8 cellular contexts compared by ENCODE assay signal in genomic region chr6:26659360-26660095, GRCh38. TPM values are rescaled to one million over a fixed set of nuclear protein-coding genes. Genes with fewer than 3 reads are reported as not detected.
A peak's percentile ranks its signal among the peaks of the same experiment; 100 is the strongest.
DNase-seq lines count a peak whose midpoint lies in the region; ATAC-seq and TF ChIP-seq lines count a peak whose summit lies in the region.
"Not testable (repeated sequence)": the region's sequence is repeated elsewhere in the genome, so short reads cannot be mapped to it uniquely, and the experiment has no call there.

Gene ZNF322 (minus strand): TSS chr6:26659746. CDS start chr6:26638553, 21,193 bp downstream.

- peak within 1 kb of the TSS; percentile 38 for H3K27ac Mint-ChIP-seq in activated B cell treated with CpG ODN at 0.5 μM for 24 hours

- H3K4me3 ChIP-seq in AG04450 (ENCODE audit: low read depth, low read length) = peak within 1 kb of the TSS; percentile 73
- peak within 1 kb of the TSS; percentile 64 to 90 (median 72) for H3K4me3 ChIP-seq in spleen

- H3K27ac ChIP-seq in AG04450 (ENCODE audit: low read depth, low read length) = peak within 1 kb of the TSS; percentile 59
- peak within 1 kb of the TSS; percentile 76 to 88 (median 86) for H3K27ac ChIP-seq in spleen

- not testable (repeated sequence) for H3K27me3 ChIP-seq in AG04450 (ENCODE audit: control insufficient read depth, insufficient read depth, low read length)
- H3K27me3 ChIP-seq in spleen (replicated peaks in 1 of 7) = peaks cover 0 to 19% (median 7%) of the 10 kb centered on the region in 7 donors

- TF ChIP-seq POLR2A in spleen (IDR thresholded peaks at IDR 0.05) = peak in 1 of 3 donors; percentile 27

- POLR2A ChIA-PET in AG04450 (lab: Yijun Ruan, JAX); activated B cell treated with CpG ODN at 0.5 μM for 24 hours (lab: Charles Lee): not testable (repeated sequence)

- H3K4me1 ChIP-seq in spleen = peaks cover 8 to 50% (median 31%) of the 10 kb centered on the region in 6 donors

- ATAC-seq in GM18909 (IDR thresholded peaks at IDR 0.05; ENCODE audit: poor library complexity, unreplicated experiment) = peak; percentile 99
- peak; percentile 99 for ATAC-seq in HG03175 (IDR thresholded peaks at IDR 0.05; ENCODE audit: unreplicated experiment)
- peak; percentile 100 for ATAC-seq in activated B cell treated with CpG ODN at 0.5 μM for 24 hours (ENCODE audit: low read depth)

- H3K4me3 Mint-ChIP-seq in activated B cell treated with CpG ODN at 0.5 μM for 24 hours = peak within 1 kb of the TSS; percentile 88

- H3K36me3 ChIP-seq in spleen = peaks cover 0 to 36% (median 10%) of the 10 kb centered on the region in 6 donors

- not testable (repeated sequence) for H3K9me3 ChIP-seq in AG04450 (ENCODE audit: control insufficient read depth, insufficient read depth, low read length); spleen

- peaks cover 26% of the 10 kb centered on the region for H3K4me1 Mint-ChIP-seq in activated B cell treated with CpG ODN at 0.5 μM for 24 hours

- intact Hi-C loops in activated B cell treated with CpG ODN at 0.5 μM for 24 hours (cut with micrococcal nuclease); spleen (cut with DNase I; ENCODE audit: low total_unique reads): not testable (repeated sequence)

- not testable (repeated sequence) for H3K9me3 Mint-ChIP-seq in activated B cell treated with CpG ODN at 0.5 μM for 24 hours

- 0 to 6% (median 0%) methylated on average over 10 to 47 of the region's 50 CpGs for WGBS in spleen, 5 donors

- H3K36me3 Mint-ChIP-seq in activated B cell treated with CpG ODN at 0.5 μM for 24 hours (ENCODE audit: low read depth) = peaks cover 26% of the 10 kb centered on the region

- TF ChIP-seq CTCF in AG04450 (IDR thresholded peaks at IDR 0.05; ENCODE audit: low read depth, low read length); activated B cell treated with CpG ODN at 0.5 μM for 24 hours (IDR thresholded peaks at IDR 0.05): not testable (repeated sequence)
- peak in 2 of 11 experiments; percentile 33 to 41 for TF ChIP-seq CTCF in spleen (IDR thresholded peaks at IDR 0.05 in 8 of 11, conservative IDR thresholded peaks at IDR 0.05 in 3 of 11)

- CTCF ChIA-PET in AG04450 (lab: Charles Lee) = interaction anchor here (1.1 kb wide), 1 partner anchor 13 kb away, joined by 8 read pairs; no protein-coding TSS in a partner anchor
- CTCF ChIA-PET in activated B cell treated with CpG ODN at 0.5 μM for 24 hours (lab: Charles Lee) = not testable (repeated sequence)

- peaks cover 25% of the 10 kb centered on the region for H3K27me3 Mint-ChIP-seq in activated B cell treated with CpG ODN at 0.5 μM for 24 hours

- DNase-seq in AG04450 (ENCODE audit: low read depth, low spot score) (peak; percentile 78), NCI-H226 (peak; percentile 88), activated B cell treated with CpG ODN at 0.5 μM for 24 hours (peak; percentile 92), inferior parietal cortex (ENCODE audit: extremely low spot score) (peak; percentile 96), spleen (peak; percentile 98)
- DNase-seq in central memory CD4-positive, alpha-beta T cell = peak; percentile 75

RNA-seq across cellular contexts. Expression of gene ZNF322, which starts in this region (rescaled TPM):
- 13.3 and 19.5 TPM in 2 replicates for polyA plus RNA-seq in AG04450 (2011; rRNA removed)
- 16.6 and 16.9 TPM in 2 replicates for polyA minus RNA-seq in AG04450 (2011; rRNA and poly(A)+ RNA removed)
- 18.9 and 20.4 TPM in 2 replicates for total RNA-seq in activated B cell treated with CpG ODN at 0.5 μM for 24 hours
- 10 to 100 TPM; 19.1 to 25.9 (median 22.2) TPM for total RNA-seq in spleen
- polyA plus RNA-seq in spleen = 1 to 10 TPM; 6.1 to 8.0 (median 6.4) TPM

Comparison
In these comparisons a context has a peak if more than half of its experiments do, and no peak if none do; other contexts are left out.
1. Peak in every context shown above with its lines: DNase-seq, ATAC-seq, H3K4me3 ChIP-seq and H3K27ac ChIP-seq.